In genomic region chr11:102267602-102268001, GRCh38 we compare ENCODE assay signal across 9 cellular contexts. TPM values are rescaled to one million over a fixed set of nuclear protein-coding genes. Genes with fewer than 3 reads are reported as not detected.
DNase-seq lines count a peak whose midpoint lies in the region; ATAC-seq, FAIRE-seq and TF ChIP-seq lines count a peak whose summit lies in the region.
"Had no signal": no experiment of that assay in that cellular context is flagged by ENCODE, and none has a peak within 500 bp of the region (broad histone marks: within the 10 kb centered on the region; RNA-seq: fewer than 3 reads in every experiment).

No MANE protein-coding gene starts in this region.

- TF ChIP-seq CTCF in esophagus squamous epithelium (IDR thresholded peaks at IDR 0.05) (no peak), psoas muscle (IDR thresholded peaks at IDR 0.05) (no peak), spleen (IDR thresholded peaks at IDR 0.05 in 8 of 11, conservative IDR thresholded peaks at IDR 0.05 in 3 of 11) (no peak)

- ATAC-seq in psoas muscle (peak in 1 of 4 donors; percentile 42), esophagus mucosa (no peak), GM18861 (IDR thresholded peaks at IDR 0.05; ENCODE audit: unreplicated experiment) (no peak)

- H3K9me3 ChIP-seq in esophagus squamous epithelium (no peaks in the 10 kb centered on the region), psoas muscle (no peaks in the 10 kb centered on the region), spleen (no peaks in the 10 kb centered on the region)

- peaks cover 7 to 43% (median 7%) of the 10 kb centered on the region in 3 donors for H3K4me1 ChIP-seq in esophagus squamous epithelium
- H3K4me1 ChIP-seq in psoas muscle = peaks cover 10% of the 10 kb centered on the region
- peaks cover 5 to 16% (median 14%) of the 10 kb centered on the region in 6 donors for H3K4me1 ChIP-seq in spleen

- FAIRE-seq in RCC 7860 (lab: Jason Lieb, UNC) = no peak

- peak; percentile 11 for DNase-seq in Caki2 (ENCODE audit: low read depth)
- peak; percentile 32 for DNase-seq in RCC 7860 (ENCODE audit: low spot score)
- DNase-seq in esophagus squamous epithelium (lab: John Stamatoyannopoulos, UW) = no peak
- no peak for DNase-seq in psoas muscle
- no peak for DNase-seq in spleen
- DNase-seq in NCI-H2107 (lab: John Stamatoyannopoulos, UW) = no peak
- DNase-seq: MV-4-11 had no signal

- H3K27me3 ChIP-seq in esophagus squamous epithelium (no peaks in the 10 kb centered on the region), psoas muscle (ENCODE audit: insufficient read depth in 3 of 3, low read length in 2 of 3) (peaks cover 0 to 6% (median 0%) of the 10 kb centered on the region in 3 donors), spleen (replicated peaks in 1 of 7) (peaks cover 0 to 46% (median 12%) of the 10 kb centered on the region in 7 donors)

- in situ Hi-C loops in Caki2 (cut with HindIII; ENCODE audit: low pct_unique_long_range_greater_than_20kb, low sequenced_read_pairs) = no loop called here

- H3K4me3 ChIP-seq in esophagus squamous epithelium (peak overlapping the region; percentile 36 to 67 (median 50)), psoas muscle (peak overlapping the region; percentile 72), spleen (no peak overlapping the region)

- no peaks in the 10 kb centered on the region for H3K36me3 ChIP-seq in esophagus squamous epithelium
- H3K36me3 ChIP-seq in psoas muscle (ENCODE audit: insufficient read depth in 1 of 2, low read depth in 1 of 2) = no peaks in the 10 kb centered on the region
- H3K36me3 ChIP-seq in spleen = no peaks in the 10 kb centered on the region

- intact Hi-C loops in esophagus squamous epithelium (cut with DNase I) = loop anchor here (10.0 kb wide), 1 partner anchor 153 kb away; the partner anchor contains the start of gene YAP1
- intact Hi-C loops in psoas muscle (cut with DNase I) = loop anchor here (2.0 to 5.0 kb wide), 2 partner anchors 157 to 160 kb away; partner anchors contain the start of gene YAP1 (in 1 of the 2)
- intact Hi-C loops in spleen (cut with DNase I; ENCODE audit: low total_unique reads) = no loop called here

- H3K27ac ChIP-seq in esophagus squamous epithelium (peak overlapping the region; percentile 85 to 89 (median 86)), psoas muscle (peak overlapping the region; percentile 65), spleen (no peak overlapping the region)

- no peak for TF ChIP-seq POLR2A in esophagus squamous epithelium (IDR thresholded peaks at IDR 0.05)
- TF ChIP-seq POLR2A in spleen (IDR thresholded peaks at IDR 0.05) = no peak

- 7 to 26% methylated on average over 5 of the region's 5 CpGs for WGBS in esophagus squamous epithelium, 2 donors
- WGBS in psoas muscle, 3 donors = 37 to 45% (median 43%) methylated on average over 5 of the region's 5 CpGs
- 52 to 60% (median 56%) methylated on average over 5 of the region's 5 CpGs for WGBS in spleen, 5 donors

RNA-seq across cellular contexts. Expression of gene BIRC3, which starts 49.7 kb away (rescaled TPM):
- 12.2 and 12.6 TPM in 2 replicates for total RNA-seq in Caki2 (2014; rRNA removed; shearing (Covaris generic); ENCODE audit: low replicate concordance)
- total RNA-seq in esophagus squamous epithelium = 1 to 10 TPM; 2.4 to 6.9 (median 6.0) TPM
- 1 to 10 TPM; 1.2 to 3.8 (median 2.5) TPM for total RNA-seq in psoas muscle
- 1 to 10 TPM in 2 of 3 donors, under 1 TPM in 1; 0.97 to 3.3 (median 1.7) TPM for polyA plus RNA-seq in psoas muscle
- 2.2 TPM for total RNA-seq in esophagus mucosa
- total RNA-seq in spleen = 100 to 1,000 TPM in 3 of 7 donors, 10 to 100 TPM in 4; 73.9 to 164 (median 97.6) TPM
- 10 to 100 TPM; 35.0 to 52.0 (median 41.4) TPM for polyA plus RNA-seq in spleen

Comparison
In these comparisons a context has a peak if more than half of its experiments do, and no peak if none do; other contexts are left out.
1. DNase-seq: peak in Caki2 (single experiment) and RCC 7860 (single experiment); none in esophagus squamous epithelium (single experiment), psoas muscle (0 of 2), spleen (single experiment) and NCI-H2107 (single experiment).
2. H3K27ac ChIP-seq: peak in esophagus squamous epithelium (4 of 4) and psoas muscle (single experiment); none in spleen (0 of 8).
3. H3K4me3 ChIP-seq: peak in esophagus squamous epithelium (4 of 4) and psoas muscle (single experiment); none in spleen (0 of 8).